ENCODE assay signal across 1 cellular context in the genomic region with DNA sequence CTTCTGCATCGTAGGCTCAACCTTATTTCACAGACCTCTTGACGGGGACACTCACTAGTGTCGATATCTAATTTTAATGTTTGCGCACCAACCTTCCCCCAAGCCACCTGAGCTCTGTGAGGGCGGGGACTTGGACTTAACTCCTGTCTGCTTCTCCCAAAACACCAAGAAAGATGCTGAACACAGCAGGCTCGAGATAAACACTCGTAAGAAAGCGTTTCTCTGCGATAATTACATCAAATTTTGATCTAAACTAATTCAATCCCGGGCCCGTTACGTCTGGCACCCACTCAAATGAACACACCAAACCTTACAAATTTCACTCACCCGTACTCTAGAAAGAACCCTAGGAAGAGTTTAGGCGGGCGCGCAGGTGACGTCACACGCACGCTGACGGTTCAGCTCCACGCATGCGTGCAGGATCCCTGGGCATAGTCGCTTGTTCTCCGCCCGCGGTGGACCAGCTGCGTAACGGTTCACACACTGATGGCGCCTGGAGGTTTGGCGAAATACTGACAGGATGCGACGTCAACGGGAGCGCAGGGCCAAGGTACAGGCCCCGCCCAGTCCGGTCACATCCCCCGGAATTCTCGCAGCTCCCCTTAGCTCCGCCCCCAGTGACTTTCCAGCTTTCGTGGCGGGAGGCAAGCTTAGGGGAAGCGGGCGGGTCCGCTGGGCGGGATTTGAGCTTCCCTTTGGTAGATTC.
TF ChIP-seq lines count a peak whose summit lies in the region.

A gene with protein sequence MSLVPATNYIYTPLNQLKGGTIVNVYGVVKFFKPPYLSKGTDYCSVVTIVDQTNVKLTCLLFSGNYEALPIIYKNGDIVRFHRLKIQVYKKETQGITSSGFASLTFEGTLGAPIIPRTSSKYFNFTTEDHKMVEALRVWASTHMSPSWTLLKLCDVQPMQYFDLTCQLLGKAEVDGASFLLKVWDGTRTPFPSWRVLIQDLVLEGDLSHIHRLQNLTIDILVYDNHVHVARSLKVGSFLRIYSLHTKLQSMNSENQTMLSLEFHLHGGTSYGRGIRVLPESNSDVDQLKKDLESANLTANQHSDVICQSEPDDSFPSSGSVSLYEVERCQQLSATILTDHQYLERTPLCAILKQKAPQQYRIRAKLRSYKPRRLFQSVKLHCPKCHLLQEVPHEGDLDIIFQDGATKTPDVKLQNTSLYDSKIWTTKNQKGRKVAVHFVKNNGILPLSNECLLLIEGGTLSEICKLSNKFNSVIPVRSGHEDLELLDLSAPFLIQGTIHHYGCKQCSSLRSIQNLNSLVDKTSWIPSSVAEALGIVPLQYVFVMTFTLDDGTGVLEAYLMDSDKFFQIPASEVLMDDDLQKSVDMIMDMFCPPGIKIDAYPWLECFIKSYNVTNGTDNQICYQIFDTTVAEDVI (minus strand): TSS at position 359 of the 706 bp plus-strand sequence. CDS start 32,652 bp downstream, outside the sequence.

TF ChIP-seq in K562, 482 proteins besides CTCF, POLR2A, EP300 and RAD21 (continues in another document):
- TF ChIP-seq, protein P1, sequence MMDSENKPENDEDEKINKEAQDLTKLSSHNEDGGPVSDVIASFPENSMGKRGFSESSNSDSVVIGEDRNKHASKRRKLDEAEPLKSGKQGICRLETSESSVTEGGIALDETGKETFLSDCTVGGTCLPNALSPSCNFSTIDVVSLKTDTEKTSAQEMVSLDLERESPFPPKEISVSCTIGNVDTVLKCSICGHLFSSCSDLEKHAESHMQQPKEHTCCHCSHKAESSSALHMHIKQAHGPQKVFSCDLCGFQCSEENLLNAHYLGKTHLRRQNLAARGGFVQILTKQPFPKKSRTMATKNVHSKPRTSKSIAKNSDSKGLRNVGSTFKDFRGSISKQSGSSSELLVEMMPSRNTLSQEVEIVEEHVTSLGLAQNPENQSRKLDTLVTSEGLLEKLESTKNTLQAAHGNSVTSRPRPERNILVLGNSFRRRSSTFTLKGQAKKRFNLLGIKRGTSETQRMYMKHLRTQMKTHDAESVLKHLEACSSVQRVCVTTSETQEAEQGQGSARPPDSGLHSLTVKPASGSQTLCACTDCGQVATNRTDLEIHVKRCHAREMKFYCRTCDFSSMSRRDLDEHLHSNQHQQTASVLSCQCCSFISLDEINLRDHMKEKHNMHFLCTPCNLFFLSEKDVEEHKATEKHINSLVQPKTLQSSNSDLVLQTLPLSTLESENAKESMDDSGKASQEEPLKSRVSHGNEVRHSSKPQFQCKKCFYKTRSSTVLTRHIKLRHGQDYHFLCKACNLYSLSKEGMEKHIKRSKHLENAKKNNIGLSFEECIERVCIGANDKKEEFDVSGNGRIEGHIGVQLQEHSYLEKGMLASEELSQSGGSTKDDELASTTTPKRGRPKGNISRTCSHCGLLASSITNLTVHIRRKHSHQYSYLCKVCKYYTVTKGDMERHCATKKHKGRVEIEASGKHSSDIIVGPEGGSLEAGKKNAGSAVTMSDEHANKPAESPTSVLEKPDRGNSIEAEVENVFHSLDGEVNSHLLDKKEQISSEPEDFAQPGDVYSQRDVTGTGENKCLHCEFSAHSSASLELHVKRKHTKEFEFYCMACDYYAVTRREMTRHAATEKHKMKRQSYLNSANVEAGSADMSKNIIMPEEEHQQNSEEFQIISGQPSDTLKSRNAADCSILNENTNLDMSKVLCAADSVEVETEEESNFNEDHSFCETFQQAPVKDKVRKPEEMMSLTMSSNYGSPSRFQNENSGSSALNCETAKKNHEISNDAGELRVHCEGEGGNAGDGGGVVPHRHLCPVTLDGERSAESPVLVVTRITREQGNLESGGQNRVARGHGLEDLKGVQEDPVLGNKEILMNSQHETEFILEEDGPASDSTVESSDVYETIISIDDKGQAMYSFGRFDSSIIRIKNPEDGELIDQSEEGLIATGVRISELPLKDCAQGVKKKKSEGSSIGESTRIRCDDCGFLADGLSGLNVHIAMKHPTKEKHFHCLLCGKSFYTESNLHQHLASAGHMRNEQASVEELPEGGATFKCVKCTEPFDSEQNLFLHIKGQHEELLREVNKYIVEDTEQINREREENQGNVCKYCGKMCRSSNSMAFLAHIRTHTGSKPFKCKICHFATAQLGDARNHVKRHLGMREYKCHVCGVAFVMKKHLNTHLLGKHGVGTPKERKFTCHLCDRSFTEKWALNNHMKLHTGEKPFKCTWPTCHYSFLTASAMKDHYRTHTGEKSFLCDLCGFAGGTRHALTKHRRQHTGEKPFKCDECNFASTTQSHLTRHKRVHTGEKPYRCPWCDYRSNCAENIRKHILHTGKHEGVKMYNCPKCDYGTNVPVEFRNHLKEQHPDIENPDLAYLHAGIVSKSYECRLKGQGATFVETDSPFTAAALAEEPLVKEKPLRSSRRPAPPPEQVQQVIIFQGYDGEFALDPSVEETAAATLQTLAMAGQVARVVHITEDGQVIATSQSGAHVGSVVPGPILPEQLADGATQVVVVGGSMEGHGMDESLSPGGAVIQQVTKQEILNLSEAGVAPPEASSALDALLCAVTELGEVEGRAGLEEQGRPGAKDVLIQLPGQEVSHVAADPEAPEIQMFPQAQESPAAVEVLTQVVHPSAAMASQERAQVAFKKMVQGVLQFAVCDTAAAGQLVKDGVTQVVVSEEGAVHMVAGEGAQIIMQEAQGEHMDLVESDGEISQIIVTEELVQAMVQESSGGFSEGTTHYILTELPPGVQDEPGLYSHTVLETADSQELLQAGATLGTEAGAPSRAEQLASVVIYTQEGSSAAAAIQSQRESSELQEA (IDR thresholded peaks at IDR 0.05; ENCODE audit: low read depth) = no peak
- no peak for TF ChIP-seq POLR3A (IDR thresholded peaks at IDR 0.05; ENCODE audit: borderline replicate concordance, extremely low read depth, insufficient read depth, insufficient read length)
- peak; percentile 55 for TF ChIP-seq FOSL1 (tag; conservative IDR thresholded peaks at IDR 0.05)
- peak; percentile 77 for TF ChIP-seq POLR2G (IDR thresholded peaks at IDR 0.05; ENCODE audit: low read depth, low read length)
- TF ChIP-seq SNRNP70 (optimal IDR thresholded peaks at IDR 0.05; ENCODE audit: low read depth, low read length) = no peak
- TF ChIP-seq, protein P2, sequence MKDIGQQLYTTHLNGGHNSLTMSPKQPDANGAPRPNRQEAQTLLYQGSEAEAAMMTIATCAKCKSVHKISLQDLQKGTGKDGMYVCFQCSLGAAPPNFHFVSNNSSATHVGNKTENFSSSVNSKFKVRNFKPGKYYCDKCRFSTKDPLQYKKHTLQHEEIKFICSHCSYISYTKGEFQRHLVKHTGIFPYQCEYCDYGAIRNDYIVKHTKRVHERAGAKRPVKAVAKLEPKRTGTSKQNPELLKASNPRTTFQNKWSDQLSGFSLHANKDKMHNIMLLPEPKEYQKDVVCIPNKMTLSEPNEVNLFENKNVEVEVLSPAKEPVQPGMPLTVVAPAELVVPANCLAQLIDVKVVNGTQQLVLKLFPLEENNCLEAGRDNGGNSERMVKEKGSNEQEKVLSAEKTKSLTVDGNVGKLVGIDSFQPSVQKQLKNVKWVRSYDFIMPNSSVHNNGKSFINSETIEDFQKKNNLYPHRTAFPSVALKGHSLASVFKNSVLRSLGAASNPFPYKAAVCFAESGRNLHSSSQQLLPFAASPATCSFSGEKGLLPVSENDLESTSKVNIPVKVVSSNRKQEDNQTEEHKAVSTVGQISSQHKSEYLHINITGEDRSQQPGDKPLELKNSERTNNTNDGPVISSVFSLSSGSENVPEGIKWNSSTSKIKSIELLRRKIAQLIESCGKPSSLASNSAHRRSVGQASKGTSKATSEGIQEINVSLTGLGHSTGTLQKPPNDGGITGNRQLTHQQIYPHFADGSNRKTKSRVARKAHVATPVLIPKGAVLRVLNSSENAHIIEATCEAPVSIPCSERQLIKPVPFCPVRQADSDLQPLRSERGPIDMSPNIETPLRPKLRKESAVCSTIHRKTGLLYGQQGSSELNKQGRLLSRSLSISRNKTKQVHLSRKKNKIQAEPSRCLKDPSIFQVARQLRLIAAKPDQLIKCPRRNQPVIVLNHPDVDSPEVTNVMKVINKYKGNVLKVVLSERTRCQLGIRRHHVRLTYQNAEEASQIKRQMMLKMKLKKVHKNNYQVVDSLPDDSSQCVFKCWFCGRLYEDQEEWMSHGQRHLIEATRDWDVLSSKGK (CRISPR knock-in tag; IDR thresholded peaks at IDR 0.05) = no peak
- no peak for TF ChIP-seq SREBF2 (CRISPR knock-in tag; IDR thresholded peaks at IDR 0.05)
- TF ChIP-seq KDM5B (IDR thresholded peaks at IDR 0.05; ENCODE audit: insufficient replicate concordance, low read depth, low read length) = peak; percentile 55
- TF ChIP-seq ZNF778 (CRISPR knock-in tag; IDR thresholded peaks at IDR 0.05) = no peak
- TF ChIP-seq CREM (IDR thresholded peaks at IDR 0.05; ENCODE audit: low read depth) = peak; percentile 99
- peak; percentile 75 for TF ChIP-seq CCNT2 (IDR thresholded peaks at IDR 0.05; ENCODE audit: borderline replicate concordance, extremely low read depth, insufficient read length, low read depth, low read length)
- no peak for TF ChIP-seq WHSC1 (IDR thresholded peaks at IDR 0.05; ENCODE audit: low read length)
- TF ChIP-seq ZFPM2 (CRISPR knock-in tag; IDR thresholded peaks at IDR 0.05) = no peak
- TF ChIP-seq NCOA6 (IDR thresholded peaks at IDR 0.05) = no peak
- no peak for TF ChIP-seq TRIM24 (IDR thresholded peaks at IDR 0.05)
- TF ChIP-seq MCM5 (IDR thresholded peaks at IDR 0.05; ENCODE audit: low read depth) = no peak
- TF ChIP-seq ZNF24 (IDR thresholded peaks at IDR 0.05) = 0 out of 2 replicates have a peak, but pooled peaks have one; percentile 60
- no peak for TF ChIP-seq ZKSCAN3 (CRISPR knock-in tag; IDR thresholded peaks at IDR 0.05)
- TF ChIP-seq ETV5 (CRISPR knock-in tag; IDR thresholded peaks at IDR 0.05; ENCODE audit: low read depth) = peak; percentile 39
- TF ChIP-seq ZBTB7A (IDR thresholded peaks at IDR 0.05; ENCODE audit: borderline replicate concordance, control insufficient read depth, low read depth, low read length) = no peak; the same call in 1 of the 2 replicates
- TF ChIP-seq ZSCAN29 (IDR thresholded peaks at IDR 0.05) = 0 out of 2 replicates have a peak, but pooled peaks have one; percentile 40
- 0 out of 2 replicates have a peak, but pooled peaks have one; percentile 32 for TF ChIP-seq OTX1 (CRISPR knock-in tag; IDR thresholded peaks at IDR 0.05)
- no peak for TF ChIP-seq NFIX (CRISPR knock-in tag; IDR thresholded peaks at IDR 0.05; ENCODE audit: low read depth)
- no peak; the same call in 1 of the 2 replicates for TF ChIP-seq KAT8 (IDR thresholded peaks at IDR 0.05; ENCODE audit: low read depth)
- TF ChIP-seq KLF13 (tag; IDR thresholded peaks at IDR 0.05; ENCODE audit: borderline replicate concordance, low read depth) = no peak
- TF ChIP-seq SP1 (CRISPR knock-in tag; IDR thresholded peaks at IDR 0.05) = peak; percentile 90
- TF ChIP-seq, protein P3, sequence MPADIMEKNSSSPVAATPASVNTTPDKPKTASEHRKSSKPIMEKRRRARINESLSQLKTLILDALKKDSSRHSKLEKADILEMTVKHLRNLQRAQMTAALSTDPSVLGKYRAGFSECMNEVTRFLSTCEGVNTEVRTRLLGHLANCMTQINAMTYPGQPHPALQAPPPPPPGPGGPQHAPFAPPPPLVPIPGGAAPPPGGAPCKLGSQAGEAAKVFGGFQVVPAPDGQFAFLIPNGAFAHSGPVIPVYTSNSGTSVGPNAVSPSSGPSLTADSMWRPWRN (IDR thresholded peaks at IDR 0.05; ENCODE audit: low read depth) = no peak
- no peak for TF ChIP-seq IRF2 (CRISPR knock-in tag; IDR thresholded peaks at IDR 0.05)
- peak; percentile 92 for TF ChIP-seq GABPB1 (CRISPR knock-in tag; IDR thresholded peaks at IDR 0.05)
- peak; percentile 74 for TF ChIP-seq RBBP5 (IDR thresholded peaks at IDR 0.05; ENCODE audit: borderline replicate concordance, insufficient read depth, low read length, poor library complexity, severe bottlenecking)
- peak; percentile 64; the same call in 1 of the 2 replicates for TF ChIP-seq ZNF76 (CRISPR knock-in tag; IDR thresholded peaks at IDR 0.05; ENCODE audit: borderline replicate concordance)
- peak; percentile 64; the same call in 1 of the 2 replicates for TF ChIP-seq MBD2 (IDR thresholded peaks at IDR 0.05; ENCODE audit: borderline replicate concordance, low read depth)
- no peak; the same call in 1 of the 2 replicates for TF ChIP-seq KAT7 (CRISPR knock-in tag; IDR thresholded peaks at IDR 0.05; ENCODE audit: borderline replicate concordance)
- peak; percentile 59; the same call in 1 of the 2 replicates for TF ChIP-seq RFX7 (CRISPR knock-in tag; IDR thresholded peaks at IDR 0.05)
- TF ChIP-seq, protein P4, sequence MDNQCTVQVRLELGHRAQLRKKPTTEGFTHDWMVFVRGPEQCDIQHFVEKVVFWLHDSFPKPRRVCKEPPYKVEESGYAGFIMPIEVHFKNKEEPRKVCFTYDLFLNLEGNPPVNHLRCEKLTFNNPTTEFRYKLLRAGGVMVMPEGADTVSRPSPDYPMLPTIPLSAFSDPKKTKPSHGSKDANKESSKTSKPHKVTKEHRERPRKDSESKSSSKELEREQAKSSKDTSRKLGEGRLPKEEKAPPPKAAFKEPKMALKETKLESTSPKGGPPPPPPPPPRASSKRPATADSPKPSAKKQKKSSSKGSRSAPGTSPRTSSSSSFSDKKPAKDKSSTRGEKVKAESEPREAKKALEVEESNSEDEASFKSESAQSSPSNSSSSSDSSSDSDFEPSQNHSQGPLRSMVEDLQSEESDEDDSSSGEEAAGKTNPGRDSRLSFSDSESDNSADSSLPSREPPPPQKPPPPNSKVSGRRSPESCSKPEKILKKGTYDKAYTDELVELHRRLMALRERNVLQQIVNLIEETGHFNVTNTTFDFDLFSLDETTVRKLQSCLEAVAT (IDR thresholded peaks at IDR 0.05) = peak; percentile 58 to 61; a peak in 2 of 4 replicates
- peak; percentile 91 for TF ChIP-seq MEIS2 (IDR thresholded peaks at IDR 0.05; ENCODE audit: partially characterized antibody)
- TF ChIP-seq PCBP1 (IDR thresholded peaks at IDR 0.05; ENCODE audit: low read depth, low read length, poor library complexity, severe bottlenecking) = no peak
- no peak for TF ChIP-seq FOXA1 (IDR thresholded peaks at IDR 0.05; ENCODE audit: borderline replicate concordance)
- no peak for TF ChIP-seq EWSR1 (IDR thresholded peaks at IDR 0.05; ENCODE audit: borderline replicate concordance, low read depth, partially characterized antibody)
- TF ChIP-seq ASH1L (IDR thresholded peaks at IDR 0.05; ENCODE audit: borderline replicate concordance, low read depth, partially characterized antibody) = peak; percentile 37
- TF ChIP-seq, protein P5, sequence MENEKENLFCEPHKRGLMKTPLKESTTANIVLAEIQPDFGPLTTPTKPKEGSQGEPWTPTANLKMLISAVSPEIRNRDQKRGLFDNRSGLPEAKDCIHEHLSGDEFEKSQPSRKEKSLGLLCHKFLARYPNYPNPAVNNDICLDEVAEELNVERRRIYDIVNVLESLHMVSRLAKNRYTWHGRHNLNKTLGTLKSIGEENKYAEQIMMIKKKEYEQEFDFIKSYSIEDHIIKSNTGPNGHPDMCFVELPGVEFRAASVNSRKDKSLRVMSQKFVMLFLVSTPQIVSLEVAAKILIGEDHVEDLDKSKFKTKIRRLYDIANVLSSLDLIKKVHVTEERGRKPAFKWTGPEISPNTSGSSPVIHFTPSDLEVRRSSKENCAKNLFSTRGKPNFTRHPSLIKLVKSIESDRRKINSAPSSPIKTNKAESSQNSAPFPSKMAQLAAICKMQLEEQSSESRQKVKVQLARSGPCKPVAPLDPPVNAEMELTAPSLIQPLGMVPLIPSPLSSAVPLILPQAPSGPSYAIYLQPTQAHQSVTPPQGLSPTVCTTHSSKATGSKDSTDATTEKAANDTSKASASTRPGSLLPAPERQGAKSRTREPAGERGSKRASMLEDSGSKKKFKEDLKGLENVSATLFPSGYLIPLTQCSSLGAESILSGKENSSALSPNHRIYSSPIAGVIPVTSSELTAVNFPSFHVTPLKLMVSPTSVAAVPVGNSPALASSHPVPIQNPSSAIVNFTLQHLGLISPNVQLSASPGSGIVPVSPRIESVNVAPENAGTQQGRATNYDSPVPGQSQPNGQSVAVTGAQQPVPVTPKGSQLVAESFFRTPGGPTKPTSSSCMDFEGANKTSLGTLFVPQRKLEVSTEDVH (IDR thresholded peaks at IDR 0.05; ENCODE audit: low read depth, partially characterized antibody) = peak; percentile 85
